ENCODE assay signal across 8 cellular contexts in genomic region chr17:31313982-31314787, GRCh38. TPM values are rescaled to one million over a fixed set of nuclear protein-coding genes. Genes with fewer than 3 reads are reported as not detected.
DNase-seq lines count a peak whose midpoint lies in the region; ATAC-seq and TF ChIP-seq lines count a peak whose summit lies in the region.

Gene EVI2B (minus strand): TSS chr17:31314054. CDS start chr17:31305609, 8,445 bp downstream.

- H3K9me3 Mint-ChIP-seq in activated naive CD4-positive, alpha-beta T cell treated with anti-CD3 and anti-CD28 coated beads for 36 hours, result no peaks in the 10 kb centered on the region

- POLR2A ChIA-PET in OCI-LY7 (lab: Charles Lee), result interaction anchor here (0.6 to 1.1 kb wide), 3 partner anchors 53 to 229 kb away, joined by 3 to 4 read pairs (median 4); no protein-coding TSS in a partner anchor

- H3K36me3 Mint-ChIP-seq in activated naive CD4-positive, alpha-beta T cell treated with anti-CD3 and anti-CD28 coated beads for 36 hours (ENCODE audit: low read depth), result peaks cover 14% of the 10 kb centered on the region

- no peak within 1 kb of the TSS for H2AFZ ChIP-seq in OCI-LY7 (ENCODE audit: low read length)

- no peaks in the 10 kb centered on the region for H3K9me3 ChIP-seq in OCI-LY7 (ENCODE audit: low read length)
- peaks cover 3% of the 10 kb centered on the region for H3K9me3 ChIP-seq in skeletal muscle satellite cell (replicated peaks; ENCODE audit: low read length)

- no peaks in the 10 kb centered on the region for H3K9me2 ChIP-seq in OCI-LY7 (ENCODE audit: insufficient read depth, low read length)

- peak within 1 kb of the TSS; percentile 82 for H3K4me3 Mint-ChIP-seq in activated naive CD4-positive, alpha-beta T cell treated with anti-CD3 and anti-CD28 coated beads for 36 hours

- peaks cover 92% of the 10 kb centered on the region for H3K79me2 ChIP-seq in OCI-LY7 (ENCODE audit: insufficient read depth, low read depth, low read length)

- CTCF ChIA-PET in activated naive CD4-positive, alpha-beta T cell treated with anti-CD3 and anti-CD28 coated beads for 36 hours (lab: Charles Lee), result no interaction called here
- CTCF ChIA-PET in OCI-LY7 (lab: Charles Lee; ENCODE audit: unreplicated experiment), result no interaction called here

- H3K36me3 ChIP-seq in OCI-LY7 (ENCODE audit: insufficient read depth, low read length), result peaks cover 11% of the 10 kb centered on the region; the same call in 1 of the 2 replicates
- no peaks in the 10 kb centered on the region for H3K36me3 ChIP-seq in skeletal muscle satellite cell (ENCODE audit: insufficient read depth, low read length)

- peak within 1 kb of the TSS; percentile 97 for H3K27ac ChIP-seq in OCI-LY7 (ENCODE audit: low read depth, low read length, poor library complexity, severe bottlenecking)
- H3K27ac ChIP-seq in dorsolateral prefrontal cortex, result peak within 1 kb of the TSS in 53 of 59 donors; percentile 1 to 97 (median 45)

- peaks cover 46% of the 10 kb centered on the region for H3K4me1 Mint-ChIP-seq in activated naive CD4-positive, alpha-beta T cell treated with anti-CD3 and anti-CD28 coated beads for 36 hours (ENCODE audit: low read depth)

- no peak for TF ChIP-seq CTCF in OCI-LY7 (conservative IDR thresholded peaks at IDR 0.05; ENCODE audit: low read length)
- TF ChIP-seq CTCF in dorsolateral prefrontal cortex (IDR thresholded peaks at IDR 0.05 in 54 of 56, conservative IDR thresholded peaks at IDR 0.05 in 2 of 56; ENCODE audit: low read depth in 1 of 56, partially characterized antibody in 56 of 56), result no peak

- H3K4me2 ChIP-seq in OCI-LY7 (ENCODE audit: low read length) (peak within 1 kb of the TSS; percentile 93), skeletal muscle satellite cell (ENCODE audit: low read length) (peak within 1 kb of the TSS; percentile 68)

- H3K4me1 ChIP-seq in OCI-LY7 (ENCODE audit: insufficient read depth, low read length, poor library complexity, severe bottlenecking) (peaks cover 47% of the 10 kb centered on the region), skeletal muscle satellite cell (ENCODE audit: control insufficient read depth, insufficient read depth, low read length) (peaks cover 27% of the 10 kb centered on the region)

- H3K4me3 ChIP-seq in OCI-LY7 (ENCODE audit: low read depth, low read length, poor library complexity, severe bottlenecking) (peak within 1 kb of the TSS; percentile 73), dorsolateral prefrontal cortex (peak within 1 kb of the TSS in 43 of 59 donors; percentile 1 to 55 (median 21)), skeletal muscle satellite cell (ENCODE audit: low read length) (peak within 1 kb of the TSS; percentile 43)

- no TSS peak for BruUV-seq in OCI-LY7 (replicated peaks; lab: Mats Ljungman, UMichigan)

- no peaks in the 10 kb centered on the region for H4K20me1 ChIP-seq in OCI-LY7 (ENCODE audit: insufficient read depth, low read length)

- no peaks in the 10 kb centered on the region for H3K27me3 ChIP-seq in dorsolateral prefrontal cortex
- no peaks in the 10 kb centered on the region for H3K27me3 ChIP-seq in skeletal muscle satellite cell (ENCODE audit: control insufficient read depth, insufficient read depth, low read length)

- DNase-seq in activated naive CD4-positive, alpha-beta T cell treated with anti-CD3 and anti-CD28 coated beads for 36 hours, result peak; percentile 18
- no peak for DNase-seq in activated naive CD4-positive, alpha-beta T cell treated with anti-CD3 and anti-CD28 coated beads, Interleukin-2, amount 50 U/mL, for 16 hours
- DNase-seq in OCI-LY7 (ENCODE audit: low spot score), result peak; percentile 87
- no peak for DNase-seq in dorsolateral prefrontal cortex
- no peak for DNase-seq in NK-92 treated with Interleukin-12 subunit alpha and Interleukin-12 subunit beta, amount 100 ng/mL, for 24 hours (lab: John Stamatoyannopoulos, UW)
- no peak for DNase-seq in putamen (ENCODE audit: low spot score)

- no peaks in the 10 kb centered on the region for H3K27me3 Mint-ChIP-seq in activated naive CD4-positive, alpha-beta T cell treated with anti-CD3 and anti-CD28 coated beads for 36 hours (ENCODE audit: low read depth)

- peak within 1 kb of the TSS; percentile 96 for H3K27ac Mint-ChIP-seq in activated naive CD4-positive, alpha-beta T cell treated with anti-CD3 and anti-CD28 coated beads for 36 hours

- intact Hi-C loops in activated naive CD4-positive, alpha-beta T cell treated with anti-CD3 and anti-CD28 coated beads for 36 hours (cut with micrococcal nuclease), result loop anchor here (1.0 kb wide), 1 partner anchor 59 kb away; no protein-coding TSS in a partner anchor
- intact Hi-C loops in OCI-LY7 (cut with micrococcal nuclease; ENCODE audit: unreplicated experiment) (loop anchor here (2.0 kb wide), 1 partner anchor 59 kb away; no protein-coding TSS in a partner anchor), dorsolateral prefrontal cortex (cut with DNase I) (no loop called here)

- no peak for ATAC-seq in HG03039 (IDR thresholded peaks at IDR 0.05; ENCODE audit: unreplicated experiment)

- H3K9ac ChIP-seq in skeletal muscle satellite cell (ENCODE audit: low read depth, low read length), result peak within 1 kb of the TSS; percentile 55

RNA-seq across cellular contexts. Expression of gene EVI2B, which starts in this region (rescaled TPM):
- 10 to 100 TPM in 1 of 2 experiments, 1 to 10 TPM in 1; 9.9 to 11.4 TPM for total RNA-seq in activated naive CD4-positive, alpha-beta T cell treated with anti-CD3 and anti-CD28 coated beads for 36 hours
- 14.5 and 17.4 TPM in 2 replicates for total RNA-seq in OCI-LY7 (2014; rRNA removed; shearing (Covaris generic))
- total RNA-seq in OCI-LY7 (2022), result 71.0 and 85.1 TPM in 2 replicates
- total RNA-seq in dorsolateral prefrontal cortex, result 10 to 100 TPM in 16 of 120 experiments, 1 to 10 TPM in 103, under 1 TPM in 1; 0.97 to 17.5 (median 5.9) TPM
- total RNA-seq in skeletal muscle satellite cell (2012; rRNA removed), result 0.44 and 1.5 TPM in 2 replicates

Comparison
In these comparisons a context has a peak if more than half of its experiments do, and no peak if none do; other contexts are left out.
1. DNase-seq: peak in activated naive CD4-positive, alpha-beta T cell treated with anti-CD3 and anti-CD28 coated beads for 36 hours (single experiment) and OCI-LY7 (single experiment); none in activated naive CD4-positive, alpha-beta T cell treated with anti-CD3 and anti-CD28 coated beads, Interleukin-2, amount 50 U/mL, for 16 hours (single experiment), dorsolateral prefrontal cortex (0 of 10), NK-92 treated with Interleukin-12 subunit alpha and Interleukin-12 subunit beta, amount 100 ng/mL, for 24 hours (single experiment) and putamen (single experiment).
2. H3K4me3 ChIP-seq: peak in every context shown above with its lines; median percentile 73 in OCI-LY7; 43 in skeletal muscle satellite cell; 21 in dorsolateral prefrontal cortex.
3. intact Hi-C loops: an anchor here in activated naive CD4-positive, alpha-beta T cell treated with anti-CD3 and anti-CD28 coated beads for 36 hours (1.0 kb wide) and OCI-LY7 (2.0 kb wide); none called in dorsolateral prefrontal cortex.